11 cellular contexts compared by ENCODE assay signal in the genomic region with DNA sequence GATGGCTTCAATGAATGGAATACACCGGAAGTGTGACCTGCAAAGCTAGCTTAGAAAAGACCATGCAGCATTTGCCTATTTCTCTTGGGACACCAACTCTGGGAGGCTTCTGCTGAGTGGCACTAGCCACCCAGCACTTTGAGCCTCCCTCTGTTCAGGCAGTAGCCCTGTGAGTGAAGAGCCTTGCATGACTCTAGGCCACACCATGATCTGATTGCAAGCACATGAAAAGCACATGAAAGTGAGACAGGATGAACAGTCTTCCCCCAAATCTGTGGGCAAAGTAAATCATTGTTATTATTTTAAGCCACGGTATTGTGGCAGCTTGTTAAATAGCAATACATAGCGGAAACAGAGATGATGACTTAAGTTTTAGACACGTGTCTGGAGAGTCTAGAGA. TPM values are rescaled to one million over a fixed set of nuclear protein-coding genes. Genes with fewer than 3 reads are reported as not detected.
DNase-seq lines count a peak whose midpoint lies in the region; ATAC-seq and TF ChIP-seq lines count a peak whose summit lies in the region.
"Had no signal": no experiment of that assay in that cellular context is flagged by ENCODE, and none has a peak within 500 bp of the region (broad histone marks: within the 10 kb centered on the region; RNA-seq: fewer than 3 reads in every experiment).

No MANE protein-coding gene starts in this region.

- CTCF ChIA-PET in OCI-LY7 (lab: Charles Lee; ENCODE audit: unreplicated experiment): interaction anchor here (1.2 kb wide), 2 partner anchors 25 to 34 kb away, joined by 3 to 4 read pairs; no protein-coding TSS in a partner anchor

- H3K4me2 ChIP-seq in OCI-LY7 (ENCODE audit: low read length): peak overlapping the region; percentile 92

- peak; percentile 43 for TF ChIP-seq POLR2A in GM18526 (IDR thresholded peaks at IDR 0.05; ENCODE audit: extremely low read depth, insufficient read length)

- no peak overlapping the region for H2AFZ ChIP-seq in OCI-LY7 (ENCODE audit: low read length)

- no peaks in the 10 kb centered on the region for H3K27me3 ChIP-seq in muscle layer of duodenum (ENCODE audit: low read depth, low read length)

- POLR2A ChIA-PET in OCI-LY7 (lab: Charles Lee): interaction anchor here (0.9 to 2.5 kb wide), 5 partner anchors 25 to 81 kb away, joined by 3 to 13 read pairs (median 8); no protein-coding TSS in a partner anchor

- TF ChIP-seq CTCF in OCI-LY7 (conservative IDR thresholded peaks at IDR 0.05; ENCODE audit: low read length): no peak

- intact Hi-C loops in OCI-LY7 (cut with micrococcal nuclease; ENCODE audit: unreplicated experiment): no loop called here

- peaks cover 78% of the 10 kb centered on the region for H3K4me1 ChIP-seq in OCI-LY7 (ENCODE audit: insufficient read depth, low read length, poor library complexity, severe bottlenecking)
- no peaks in the 10 kb centered on the region for H3K4me1 ChIP-seq in muscle layer of duodenum (ENCODE audit: control insufficient read depth in 1 of 2, insufficient read depth in 2 of 2, low read length in 2 of 2)

- H4K20me1 ChIP-seq in OCI-LY7 (ENCODE audit: insufficient read depth, low read length): 0 out of 2 replicates have a peak, but pooled peaks cover 11% of the 10 kb centered on the region

- no TSS peak for BruUV-seq in OCI-LY7 (replicated peaks; lab: Mats Ljungman, UMichigan)

- ATAC-seq in GM21529 (IDR thresholded peaks at IDR 0.05; ENCODE audit: unreplicated experiment): peak; percentile 31

- peaks cover 98% of the 10 kb centered on the region for H3K79me2 ChIP-seq in OCI-LY7 (ENCODE audit: insufficient read depth, low read depth, low read length)

- H3K36me3 ChIP-seq in OCI-LY7 (ENCODE audit: insufficient read depth, low read length): peaks cover 54% of the 10 kb centered on the region
- H3K36me3 ChIP-seq in muscle layer of duodenum (ENCODE audit: control insufficient read depth in 1 of 2, insufficient read depth in 2 of 2, low read length in 2 of 2): no peaks in the 10 kb centered on the region
- H3K36me3 ChIP-seq: cardiac muscle cell had no signal

- H3K27ac ChIP-seq in OCI-LY7 (ENCODE audit: low read depth, low read length, poor library complexity, severe bottlenecking): peak overlapping the region; percentile 98
- peak overlapping the region; percentile 47 for H3K27ac ChIP-seq in muscle layer of duodenum (ENCODE audit: low read length)
- H3K27ac ChIP-seq in substantia nigra (ENCODE audit: low read depth, low read length, poor library complexity, severe bottlenecking): no peak overlapping the region
- H3K27ac ChIP-seq: cardiac muscle cell, VCaP had no signal

- H3K9me2 ChIP-seq in OCI-LY7 (ENCODE audit: insufficient read depth, low read length): no peaks in the 10 kb centered on the region

- H3K9me3 ChIP-seq in OCI-LY7 (ENCODE audit: low read length) (no peaks in the 10 kb centered on the region), muscle layer of duodenum (ENCODE audit: control insufficient read depth in 1 of 2, low read length in 2 of 2) (no peaks in the 10 kb centered on the region)

- DNase-seq in OCI-LY7 (ENCODE audit: low spot score): peak; percentile 81
- no peak for DNase-seq in substantia nigra (lab: John Stamatoyannopoulos, UW)
- no peak for DNase-seq in NCI-H1436 (lab: John Stamatoyannopoulos, UW)
- no peak for DNase-seq in DMS153 treated with DMSO at 0.1 percent for 48 hours (lab: John Stamatoyannopoulos, UW; ENCODE audit: unreplicated experiment)
- DNase-seq in amniotic stem cell (lab: John Stamatoyannopoulos, UW): no peak

- H3K4me3 ChIP-seq in OCI-LY7 (ENCODE audit: low read depth, low read length, poor library complexity, severe bottlenecking): peak overlapping the region; percentile 77
- H3K4me3 ChIP-seq in muscle layer of duodenum (ENCODE audit: low read depth in 1 of 2, low read length in 2 of 2): no peak overlapping the region
- H3K4me3 ChIP-seq: cardiac muscle cell had no signal

RNA-seq across cellular contexts. Expression of a gene that starts 2.8 kb away (rescaled TPM):
- total RNA-seq in OCI-LY7 (2014; rRNA removed; shearing (Covaris generic)): 131 and 150 TPM in 2 replicates
- total RNA-seq in OCI-LY7 (2022): 131 and 149 TPM in 2 replicates
- total RNA-seq: cardiac muscle cell, glomerular endothelial cell had no signal

RNA-seq across cellular contexts. Expression of a gene that starts 30.2 kb away (rescaled TPM):
- total RNA-seq in OCI-LY7 (2014; rRNA removed; shearing (Covaris generic)): not detected in 2 replicates
- total RNA-seq in OCI-LY7 (2022): not detected in 2 replicates
- total RNA-seq: cardiac muscle cell, glomerular endothelial cell had no signal
